ENCODE assay signal across 25 cellular contexts in genomic region chr11:86279713-86280112, GRCh38.
"Had no signal": no experiment of that assay in that cellular context is flagged by ENCODE, and none has a peak within 500 bp of the region (broad histone marks: within the 10 kb centered on the region; RNA-seq: fewer than 3 reads in every experiment).

No MANE protein-coding gene starts in this region.

- H3K9me3 ChIP-seq: esophagus muscularis mucosa, gastroesophageal sphincter, heart right ventricle had no signal

- H3K4me2 ChIP-seq: hepatocyte had no signal

- H3K36me3 ChIP-seq: brain microvascular endothelial cell had no signal

- H3K4me3 ChIP-seq: coronary artery, dorsolateral prefrontal cortex, esophagus muscularis mucosa, gastroesophageal sphincter, heart right ventricle, hepatocyte had no signal

- H3K27me3 ChIP-seq: brain microvascular endothelial cell, dorsolateral prefrontal cortex, esophagus muscularis mucosa, gastroesophageal sphincter, heart right ventricle, hepatocyte had no signal

- H3K27ac ChIP-seq: brain microvascular endothelial cell, coronary artery, dorsolateral prefrontal cortex, esophagus muscularis mucosa, gastroesophageal sphincter, heart right ventricle, WERI-Rb-1 had no signal

- H3K4me1 ChIP-seq: esophagus muscularis mucosa, gastroesophageal sphincter, heart right ventricle had no signal

- H2AFZ ChIP-seq: hepatocyte had no signal

- FAIRE-seq: astrocyte, bronchial epithelial cell had no signal

- DNase-seq: activated B cell treated with CpG ODN at 0.5 μM for 24 hours; activated CD4-positive, alpha-beta memory T cell treated with anti-CD3 and anti-CD28 coated beads, Interleukin-2, amount 10 ng/mL, durations not matched to agents 7 days and 5 days; activated CD4-positive, alpha-beta T cell treated with anti-CD3 and anti-CD28 coated beads, Interleukin-2, amount 10 ng/mL, durations not matched to agents 24 days and 14 days; activated CD8-positive, alpha-beta memory T cell treated with anti-CD3 and anti-CD28 coated beads, Interleukin-2, amount 50 U/mL, for 48 hours; activated gamma-delta T cell; activated naive CD4-positive, alpha-beta T cell; activated naive CD4-positive, alpha-beta T cell treated with anti-CD3 and anti-CD28 coated beads, Interleukin-2, amount 10 ng/mL, durations not matched to agents 7 days and 5 days; activated naive CD8-positive, alpha-beta T cell treated with anti-CD3 and anti-CD28 coated beads, Interleukin-2, amount 10 ng/mL, durations not matched to agents 7 days and 5 days; activated T-cell treated with anti-CD3 and anti-CD28 coated beads for 4 hours; activated T-cell treated with anti-CD3 and anti-CD28 coated beads, Interleukin-2, amount 50 U/mL, for 24 hours; activated T-cell treated with anti-CD3 and anti-CD28 coated beads, Interleukin-2, amount 50 U/mL, for 72 hours; brain microvascular endothelial cell; dorsolateral prefrontal cortex; effector memory CD4-positive, alpha-beta T cell; endodermal cell; foreskin melanocyte; heart right ventricle; T1000; WERI-Rb-1 had no signal
